ENCODE assay signal across 21 cellular contexts in genomic region chr4:129322947-129323346, GRCh38.
"Had no signal": no experiment of that assay in that cellular context is flagged by ENCODE, and none has a peak within 500 bp of the region (broad histone marks: within the 10 kb centered on the region; RNA-seq: fewer than 3 reads in every experiment).

No MANE protein-coding gene starts in this region.

- H3K4me1 ChIP-seq: ascending aorta, body of pancreas, Peyer's patch, SJCRH30 had no signal

- H3K4me3 ChIP-seq: ascending aorta, body of pancreas, Peyer's patch, SJCRH30 had no signal

- H3K27ac ChIP-seq: ascending aorta, body of pancreas, KMS-11, Peyer's patch, RWPE1, SJCRH30, VCaP had no signal

- H3K4me1 Mint-ChIP-seq: activated naive CD4-positive, alpha-beta T cell treated with anti-CD3 and anti-CD28 coated beads, Interleukin-2, amount 50 U/mL, for 24 hours had no signal

- FAIRE-seq: bronchial epithelial cell had no signal

- H3K9me3 Mint-ChIP-seq: activated naive CD4-positive, alpha-beta T cell treated with anti-CD3 and anti-CD28 coated beads, Interleukin-2, amount 50 U/mL, for 24 hours had no signal

- H3K9ac ChIP-seq: KMS-11, SK-N-SH had no signal

- DNase-seq: activated CD4-positive, alpha-beta T cell treated with anti-CD3 and anti-CD28 coated beads for 4 hours; activated CD4-positive, alpha-beta T cell treated with anti-CD3 and anti-CD28 coated beads, Interleukin-2, amount 50 U/mL, for 4 hours; activated CD8-positive, alpha-beta memory T cell treated with anti-CD3 and anti-CD28 coated beads, Interleukin-2, amount 50 U/mL, for 48 hours; activated CD8-positive, alpha-beta T cell treated with anti-CD3 and anti-CD28 coated beads, Interleukin-2, amount 10 ng/mL, durations not matched to agents 7 days and 5 days; activated T-cell treated with anti-CD3 and anti-CD28 coated beads, Interleukin-2, amount 50 U/mL, for 1 hour; body of pancreas; central memory CD4-positive, alpha-beta T cell; NCI-H1930; NCI-H446 treated with DMSO at 0.1 percent for 48 hours; NCI-H526 treated with DMSO at 0.1 percent for 48 hours; Peyer's patch; Right ventricle myocardium superior; SK-N-SH; T-helper 1 cell had no signal

- H3K36me3 Mint-ChIP-seq: activated naive CD4-positive, alpha-beta T cell treated with anti-CD3 and anti-CD28 coated beads, Interleukin-2, amount 50 U/mL, for 24 hours had no signal

- H3K9me3 ChIP-seq: ascending aorta, body of pancreas, Peyer's patch, SJCRH30, SK-N-SH had no signal

- H3K4me2 ChIP-seq: KMS-11, SK-N-SH had no signal

- H3K36me3 ChIP-seq: ascending aorta, Peyer's patch, SJCRH30 had no signal

- H3K4me3 Mint-ChIP-seq: activated CD8-positive, alpha-beta T cell treated with anti-CD3 and anti-CD28 coated beads, Interleukin-2, amount 10 ng/mL, durations not matched to agents 7 days and 5 days; activated naive CD4-positive, alpha-beta T cell treated with anti-CD3 and anti-CD28 coated beads, Interleukin-2, amount 50 U/mL, for 24 hours had no signal

- H3K27ac Mint-ChIP-seq: activated CD8-positive, alpha-beta T cell treated with anti-CD3 and anti-CD28 coated beads, Interleukin-2, amount 10 ng/mL, durations not matched to agents 7 days and 5 days; activated naive CD4-positive, alpha-beta T cell treated with anti-CD3 and anti-CD28 coated beads, Interleukin-2, amount 50 U/mL, for 24 hours had no signal

- H3K27me3 ChIP-seq: ascending aorta, body of pancreas, Peyer's patch, SJCRH30 had no signal
